8 cellular contexts compared by ENCODE assay signal in genomic region chr15:75738647-75739325, GRCh38. TPM values are rescaled to one million over a fixed set of nuclear protein-coding genes. Genes with fewer than 3 reads are reported as not detected.
DNase-seq lines count a peak whose midpoint lies in the region; ATAC-seq, FAIRE-seq and TF ChIP-seq lines count a peak whose summit lies in the region.

No MANE protein-coding gene starts in this region.

- H3K4me3 ChIP-seq in IMR-90 (ENCODE audit: insufficient read depth, low read depth, low read length): peak overlapping the region; percentile 60
- peak overlapping the region; percentile 73 to 88 for H3K4me3 ChIP-seq in muscle layer of colon (ENCODE audit: low read depth in 1 of 2, low read length in 2 of 2)

- no peak overlapping the region for H4K5ac ChIP-seq in IMR-90 (ENCODE audit: low read depth, low read length)

- H2BK20ac ChIP-seq in IMR-90 (ENCODE audit: low read depth, low read length): no peak overlapping the region

- dilution Hi-C loops in IMR-90 (cut with HindIII; ENCODE audit: low sequenced_read_pairs, unreplicated experiment): no loop called here

- H2AFZ ChIP-seq in IMR-90 (replicated peaks; ENCODE audit: low read length, poor library complexity): peak overlapping the region; percentile 99

- H4K8ac ChIP-seq in IMR-90 (ENCODE audit: low read depth in 2 of 2, low read length in 2 of 2): peak overlapping the region; percentile 18 to 65; a peak in 2 of 4 replicates

- H3K79me1 ChIP-seq in IMR-90 (ENCODE audit: low read depth in 1 of 2, low read length in 2 of 2): no peaks in the 10 kb centered on the region

- in situ Hi-C loops in IMR-90 (cut with MboI; ENCODE audit: low sequenced_read_pairs): no loop called here

- H4K91ac ChIP-seq in IMR-90 (ENCODE audit: insufficient read depth, low read depth, low read length): no peak overlapping the region

- H2BK5ac ChIP-seq in IMR-90 (ENCODE audit: low read depth, low read length, poor library complexity, severe bottlenecking): no peak overlapping the region

- no peak overlapping the region for H2AK5ac ChIP-seq in IMR-90 (ENCODE audit: low read depth, low read length)

- H3K27me3 ChIP-seq in IMR-90 (ENCODE audit: control insufficient read depth, insufficient read depth, low read length) (peaks cover 8% of the 10 kb centered on the region), muscle layer of colon (ENCODE audit: control insufficient read depth in 1 of 2, insufficient read depth in 2 of 2, low read length in 2 of 2) (no peaks in the 10 kb centered on the region)

- 14% methylated on average over 25 of the region's 54 CpGs; no CpG with 5 or more reads in 1 of the 2 experiments for WGBS in IMR-90 (ENCODE audit: extremely low coverage in 2 of 2, insufficient read length in 1 of 2), 2 experiments

- H3K36me3 ChIP-seq in IMR-90 (ENCODE audit: control insufficient read depth, insufficient read depth, low read length) (no peaks in the 10 kb centered on the region), muscle layer of colon (ENCODE audit: insufficient read depth, low read length) (no peaks in the 10 kb centered on the region)

- no peak overlapping the region for H3K9ac ChIP-seq in IMR-90 (ENCODE audit: low read depth, low read length)
- no peak overlapping the region for H3K9ac ChIP-seq in muscle layer of colon (ENCODE audit: low read length)

- TF ChIP-seq POLR2A in IMR-90 (IDR thresholded peaks at IDR 0.05; ENCODE audit: low read depth, low read length) (no peak), erythroblast (IDR thresholded peaks at IDR 0.05; ENCODE audit: low read length) (no peak)

- no peaks in the 10 kb centered on the region; the same call in 1 of the 2 replicates for H3K9me1 ChIP-seq in IMR-90 (ENCODE audit: insufficient read depth, low read length)

- H2BK120ac ChIP-seq in IMR-90 (ENCODE audit: low read depth, low read length): no peak overlapping the region

- FAIRE-seq in D721Med (lab: Jason Lieb, UNC): no peak

- no peak for TF ChIP-seq RAD21 in IMR-90 (IDR thresholded peaks at IDR 0.05; ENCODE audit: low read length)

- H3K4ac ChIP-seq in IMR-90 (ENCODE audit: low read depth, low read length): no peak overlapping the region; the same call in 1 of the 2 replicates

- H2BK15ac ChIP-seq in IMR-90 (ENCODE audit: low read depth, low read length): no peak overlapping the region

- H2AK9ac ChIP-seq in IMR-90 (replicated peaks; ENCODE audit: low read depth, low read length, poor library complexity): peak overlapping the region; percentile 86

- peak overlapping the region; percentile 86 for H3K4me2 ChIP-seq in IMR-90 (ENCODE audit: low read depth, low read length)

- H3K18ac ChIP-seq in IMR-90 (ENCODE audit: low read depth, low read length): no peak overlapping the region

- ATAC-seq in GM21576 (IDR thresholded peaks at IDR 0.05; ENCODE audit: unreplicated experiment) (peak; percentile 93), IMR-90 (ENCODE audit: low read depth) (peak; percentile 100)

- TF ChIP-seq CTCF in D721Med (IDR thresholded peaks at IDR 0.05; ENCODE audit: insufficient read depth, missing control alignments): no peak
- no peak for TF ChIP-seq CTCF in IMR-90 (conservative IDR thresholded peaks at IDR 0.05; ENCODE audit: low read depth, low read length)

- H3K56ac ChIP-seq in IMR-90 (ENCODE audit: extremely low read depth, insufficient read depth, low read length): no peak overlapping the region

- H3K14ac ChIP-seq in IMR-90 (replicated peaks; ENCODE audit: low read depth, low read length): no peak overlapping the region

- intact Hi-C loops in IMR-90 (cut with micrococcal nuclease): no loop called here

- DNase-seq in D721Med (ENCODE audit: insufficient read length, low spot score) (peak; percentile 100), IMR-90 (peak; percentile 87), OCI-M2 (lab: John Stamatoyannopoulos, UW; ENCODE audit: unreplicated experiment) (peak; percentile 25), erythroblast (lab: John Stamatoyannopoulos, UW) (peak; percentile 95)
- peak; percentile 94 for DNase-seq in activated T-cell treated with anti-CD3 and anti-CD28 coated beads, Interleukin-2, amount 50 U/mL, for 1 hour
- DNase-seq in stimulated activated CD8-positive, alpha-beta memory T cell treated with anti-CD3 and anti-CD28 coated beads, Interleukin-4, amount 100 ng/mL, for 4 hours (ENCODE audit: low read depth in 2 of 2, low spot score in 1 of 2): peak; percentile 77 to 80

- no peaks in the 10 kb centered on the region for H3K9me3 ChIP-seq in IMR-90 (ENCODE audit: control insufficient read depth, insufficient read depth, low read length)
- H3K9me3 ChIP-seq in muscle layer of colon (ENCODE audit: low read length): no peaks in the 10 kb centered on the region

- H3K23ac ChIP-seq in IMR-90 (ENCODE audit: low read depth, low read length): no peak overlapping the region

- H3K27ac ChIP-seq in IMR-90 (ENCODE audit: insufficient read depth, low read length): no peak overlapping the region; the same call in 1 of the 2 replicates
- H3K27ac ChIP-seq in muscle layer of colon (ENCODE audit: low read depth, low read length): peak overlapping the region; percentile 70

- H3K4me1 ChIP-seq in IMR-90 (ENCODE audit: control insufficient read depth, insufficient read depth, low read length) (0 out of 2 replicates have a peak, but pooled peaks cover 1% of the 10 kb centered on the region), muscle layer of colon (ENCODE audit: insufficient read depth, low read length) (peaks cover 7% of the 10 kb centered on the region)

- H4K20me1 ChIP-seq in IMR-90 (ENCODE audit: insufficient read depth, low read length): no peaks in the 10 kb centered on the region

- CTCF ChIA-PET in IMR-90 (lab: Yijun Ruan, JAX): interaction anchor here (1.6 kb wide), 1 partner anchor 63 kb away, joined by 5 read pairs; no protein-coding TSS in a partner anchor

- POLR2A ChIA-PET in IMR-90 (lab: Charles Lee; ENCODE audit: unreplicated experiment): interaction anchor here (0.6 kb wide), 1 partner anchor 100 kb away, joined by 5 read pairs; no protein-coding TSS in a partner anchor

- no TSS peak for BruUV-seq in IMR-90 (replicated peaks; lab: Mats Ljungman, UMichigan)

TF ChIP-seq in IMR-90, 13 proteins besides CTCF, POLR2A, EP300 and RAD21:
- TF ChIP-seq FOS (IDR thresholded peaks at IDR 0.05; ENCODE audit: low read depth, low read length): no peak
- no peak for TF ChIP-seq RFX5 (IDR thresholded peaks at IDR 0.05; ENCODE audit: low read depth, low read length)
- no peak for TF ChIP-seq ELK1 (IDR thresholded peaks at IDR 0.05; ENCODE audit: borderline replicate concordance, low read depth, low read length)
- TF ChIP-seq NFE2L2 (IDR thresholded peaks at IDR 0.05; ENCODE audit: low read depth, low read length): no peak
- TF ChIP-seq MAZ (IDR thresholded peaks at IDR 0.05; ENCODE audit: borderline replicate concordance, low read depth, low read length): peak; percentile 64; the same call in 1 of the 2 replicates
- peak; percentile 86 for TF ChIP-seq USF2 (IDR thresholded peaks at IDR 0.05; ENCODE audit: low read depth, low read length)
- TF ChIP-seq MXI1 (IDR thresholded peaks at IDR 0.05; ENCODE audit: borderline replicate concordance, low read depth, low read length): peak; percentile 71; the same call in 1 of the 2 replicates
- TF ChIP-seq BHLHE40 (IDR thresholded peaks at IDR 0.05; ENCODE audit: low read depth, low read length): 0 out of 2 replicates have a peak, but pooled peaks have one; percentile 3

RNA-seq across cellular contexts. Expression of gene CSPG4, which starts 26.1 kb away (rescaled TPM):
- total RNA-seq in IMR-90 (2012; rRNA removed): 12.4 and 14.7 TPM in 2 replicates
- 28.4 and 35.6 TPM in 2 replicates for polyA plus RNA-seq in IMR-90 (2012; rRNA removed)
- 15.6 and 23.3 TPM in 2 replicates for polyA plus RNA-seq in IMR-90 (2012; cell fraction: cytosol; rRNA removed)
- 24.1 and 69.4 TPM in 2 replicates for polyA plus RNA-seq in IMR-90 (2012; cell fraction: nucleus; rRNA removed; ENCODE audit: low replicate concordance)

Comparison
In these comparisons a context has a peak if more than half of its experiments do, and no peak if none do; other contexts are left out.
1. DNase-seq: peak in every context shown above with its lines; median percentile 100 in D721Med; 95 in erythroblast; 94 in activated T-cell treated with anti-CD3 and anti-CD28 coated beads, Interleukin-2, amount 50 U/mL, for 1 hour; 87 in IMR-90; 78 in stimulated activated CD8-positive, alpha-beta memory T cell treated with anti-CD3 and anti-CD28 coated beads, Interleukin-4, amount 100 ng/mL, for 4 hours; 25 in OCI-M2.